Comparison of ENCODE assay signal across 22 cellular contexts in the genomic region with DNA sequence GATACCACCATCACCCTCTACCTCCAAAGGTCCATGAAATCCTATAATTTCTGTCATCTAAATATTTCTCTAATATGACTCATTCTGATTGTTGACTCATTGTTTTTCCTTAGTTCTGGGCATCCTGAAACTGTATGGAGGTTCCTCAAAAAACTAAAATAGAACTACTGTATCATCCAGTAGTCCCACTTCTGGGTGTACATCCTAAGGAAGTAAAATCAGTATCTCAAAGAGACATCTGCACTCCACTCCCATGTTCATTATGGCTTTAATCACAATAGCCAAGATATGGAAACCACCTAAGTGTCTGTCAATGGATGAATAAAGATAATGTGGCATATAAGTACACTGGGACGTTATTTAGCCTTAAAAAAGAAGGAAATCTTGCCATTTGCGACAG.
DNase-seq lines count a peak whose midpoint lies in the region; ATAC-seq and TF ChIP-seq lines count a peak whose summit lies in the region.
"Had no signal": no experiment of that assay in that cellular context is flagged by ENCODE, and none has a peak within 500 bp of the region (broad histone marks: within the 10 kb centered on the region; RNA-seq: fewer than 3 reads in every experiment).

No MANE protein-coding gene starts in this region.

- TF ChIP-seq CTCF in fibroblast of mammary gland (conservative IDR thresholded peaks at IDR 0.05; ENCODE audit: control insufficient read depth, insufficient read depth, low read depth, low read length) = no peak
- TF ChIP-seq CTCF in left ventricle myocardium inferior (IDR thresholded peaks at IDR 0.05; ENCODE audit: borderline replicate concordance) = no peak

- H3K4me2 ChIP-seq in BLaER1 treated with 17β-estradiol and CSF1 and Interleukin-3, amounts not matched to agents 10 nM and 100 nM = peak overlapping the region in 6 of 11 experiments; percentile 13 to 65 (median 49); a peak in 9 of 22 replicates

- H3K36me3 ChIP-seq in BLaER1 treated with 17β-estradiol and CSF1 and Interleukin-3, amounts not matched to agents 10 nM and 100 nM = peaks cover 0 to 56% (median 24%) of the 10 kb centered on the region in 11 experiments; a peak in 19 of 22 replicates
- peaks cover 42% of the 10 kb centered on the region for H3K36me3 ChIP-seq in left ventricle myocardium inferior

- H3K9me3 ChIP-seq in BLaER1 treated with 17β-estradiol and CSF1 and Interleukin-3, amounts not matched to agents 10 nM and 100 nM (replicated peaks in 1 of 11) = no peaks in the 10 kb centered on the region
- H3K9me3 ChIP-seq in left ventricle myocardium inferior (replicated peaks) = no peaks in the 10 kb centered on the region
- H3K9me3 ChIP-seq: stomach had no signal

- no peak overlapping the region for H3K4me3 ChIP-seq in BLaER1 treated with 17β-estradiol and CSF1 and Interleukin-3, amounts not matched to agents 10 nM and 100 nM
- H3K4me3 ChIP-seq in fibroblast of mammary gland (ENCODE audit: control insufficient read depth, low read depth, low read length) (no peak overlapping the region), left ventricle myocardium inferior (no peak overlapping the region)
- H3K4me3 ChIP-seq: stomach had no signal

- intact Hi-C loops in left ventricle myocardium inferior (cut with micrococcal nuclease) = no loop called here

- ATAC-seq in HG03432 (IDR thresholded peaks at IDR 0.05; ENCODE audit: unreplicated experiment) = no peak
- ATAC-seq: activated CD8-positive, alpha-beta T cell treated with anti-CD3 and anti-CD28 coated beads, Interleukin-2, amount 10 ng/mL, durations not matched to agents 7 days and 5 days; activated T-cell treated with anti-CD3 and anti-CD28 coated beads, Interleukin-2, amount 50 U/mL, for 72 hours; CD8-positive, alpha-beta T cell; right cardiac atrium had no signal

- DNase-seq in M059J (ENCODE audit: low read depth) (peak; percentile 32), amniotic epithelial cell (ENCODE audit: low read depth) (peak; percentile 3), fibroblast of mammary gland (ENCODE audit: low read depth) (peak; percentile 44), Ammon's horn (ENCODE audit: low spot score) (no peak), GDM1 (lab: John Stamatoyannopoulos, UW) (no peak), left ventricle myocardium inferior (no peak)
- DNase-seq: activated CD8-positive, alpha-beta T cell treated with anti-CD3 and anti-CD28 coated beads, Interleukin-2, amount 10 ng/mL, durations not matched to agents 7 days and 5 days; activated naive CD8-positive, alpha-beta T cell treated with anti-CD3 and anti-CD28 coated beads for 36 hours; activated T-cell treated with anti-CD3 and anti-CD28 coated beads, Interleukin-2, amount 50 U/mL, for 72 hours; caudate nucleus; CD8-positive, alpha-beta T cell; DND-41; effector CD8-positive, alpha-beta T cell; foreskin melanocyte; NCI-H1105 treated with DMSO at 0.1 percent for 48 hours; NCI-H748 treated with DMSO at 0.1 percent for 48 hours; nucleus accumbens; stomach; WERI-Rb-1 had no signal

- peak overlapping the region in 1 of 11 experiments; percentile 36; a peak in 2 of 22 replicates for H3K27ac ChIP-seq in BLaER1 treated with 17β-estradiol and CSF1 and Interleukin-3, amounts not matched to agents 10 nM and 100 nM
- no peak overlapping the region for H3K27ac ChIP-seq in left ventricle myocardium inferior (replicated peaks)
- H3K27ac ChIP-seq: stomach, WERI-Rb-1 had no signal

- H3K27me3 ChIP-seq in BLaER1 treated with 17β-estradiol and CSF1 and Interleukin-3, amounts not matched to agents 10 nM and 100 nM = no peaks in the 10 kb centered on the region
- no peaks in the 10 kb centered on the region for H3K27me3 ChIP-seq in left ventricle myocardium inferior (ENCODE audit: low read depth)
- H3K27me3 ChIP-seq: stomach had no signal

- H3K9ac ChIP-seq in BLaER1 treated with 17β-estradiol and CSF1 and Interleukin-3, amounts not matched to agents 10 nM and 100 nM = no peak overlapping the region

- no peaks in the 10 kb centered on the region for H4K20me1 ChIP-seq in BLaER1 treated with 17β-estradiol and CSF1 and Interleukin-3, amounts not matched to agents 10 nM and 100 nM

- H3K4me1 ChIP-seq in BLaER1 treated with 17β-estradiol and CSF1 and Interleukin-3, amounts not matched to agents 10 nM and 100 nM = peaks cover 0 to 27% (median 4%) of the 10 kb centered on the region in 10 experiments; a peak in 10 of 20 replicates
- no peaks in the 10 kb centered on the region for H3K4me1 ChIP-seq in left ventricle myocardium inferior
- H3K4me1 ChIP-seq: stomach had no signal

Comparison
In these comparisons a context has a peak if more than half of its experiments do, and no peak if none do; other contexts are left out.
1. DNase-seq: peak in M059J (single experiment), amniotic epithelial cell (single experiment) and fibroblast of mammary gland (single experiment); none in Ammon's horn (single experiment), GDM1 (single experiment) and left ventricle myocardium inferior (single experiment).